9 cellular contexts compared by ENCODE assay signal in the genomic region with DNA sequence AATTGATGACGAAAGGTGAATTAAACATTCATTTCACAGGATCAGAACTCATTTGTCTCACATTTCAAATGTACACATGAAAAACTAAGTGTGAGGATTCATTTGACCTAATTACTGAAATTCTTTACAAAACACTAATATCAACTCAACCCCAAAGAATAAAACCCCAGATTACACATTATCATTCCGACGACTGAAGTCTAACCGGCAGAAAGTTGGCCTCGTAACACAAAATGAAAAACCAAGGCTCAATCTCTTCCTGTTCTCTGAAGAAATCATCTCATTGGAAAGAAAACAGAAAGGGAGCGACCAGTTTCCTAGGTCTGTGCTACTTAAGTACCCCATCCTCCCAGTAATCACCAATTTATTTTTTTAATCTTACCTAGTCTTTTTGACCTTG. TPM values are rescaled to one million over a fixed set of nuclear protein-coding genes. Genes with fewer than 3 reads are reported as not detected.
DNase-seq lines count a peak whose midpoint lies in the region; ATAC-seq, FAIRE-seq and TF ChIP-seq lines count a peak whose summit lies in the region.
"Had no signal": no experiment of that assay in that cellular context is flagged by ENCODE, and none has a peak within 500 bp of the region (broad histone marks: within the 10 kb centered on the region; RNA-seq: fewer than 3 reads in every experiment).

No MANE protein-coding gene starts in this region.

- no peak overlapping the region for H2BK120ac ChIP-seq in mesendoderm (ENCODE audit: low read depth, low read length)

- peaks cover 17% of the 10 kb centered on the region for H3K4me1 ChIP-seq in HUES48 (ENCODE audit: control insufficient read depth, insufficient read depth, low read length)
- H3K4me1 ChIP-seq in astrocyte (ENCODE audit: insufficient read depth, low read length), result peaks cover 7% of the 10 kb centered on the region
- H3K4me1 ChIP-seq in mesendoderm (ENCODE audit: control insufficient read depth, low read depth, low read length), result peaks cover 2% of the 10 kb centered on the region

- H3K27ac ChIP-seq in HUES48 (ENCODE audit: low read depth, low read length), result peak overlapping the region; percentile 72
- peak overlapping the region; percentile 77 for H3K27ac ChIP-seq in astrocyte (ENCODE audit: low read depth, low read length)
- no peak overlapping the region for H3K27ac ChIP-seq in mesendoderm (ENCODE audit: low read depth, low read length)

- peaks cover 16% of the 10 kb centered on the region for H3K4me1 Mint-ChIP-seq in astrocyte (ENCODE audit: low read depth, unreplicated experiment)

- POLR2A ChIA-PET in BJ (lab: Charles Lee), result no interaction called here

- H4K20me1 ChIP-seq in astrocyte (ENCODE audit: insufficient read depth, low read length), result peaks cover 54% of the 10 kb centered on the region

- no CpG with 5 or more reads among the region's 6 CpGs for WGBS in mesendoderm (ENCODE audit: extremely low coverage, insufficient coverage, low lambda C conversion rate)

- no peak overlapping the region for H2AFZ ChIP-seq in astrocyte (ENCODE audit: low read depth, low read length)

- no peak overlapping the region for H2BK15ac ChIP-seq in mesendoderm (replicated peaks; ENCODE audit: low read depth)

- intact Hi-C loops in posterior cingulate gyrus (cut with DNase I), result no loop called here

- TF ChIP-seq CTCF in BJ (IDR thresholded peaks at IDR 0.05; ENCODE audit: insufficient read depth, low read depth, low read length) (no peak), astrocyte (IDR thresholded peaks at IDR 0.05; ENCODE audit: insufficient read depth, low read depth, low read length) (no peak)

- H3K9ac ChIP-seq in HUES48 (ENCODE audit: low read depth, low read length), result peak overlapping the region; percentile 76
- H3K9ac ChIP-seq in astrocyte (ENCODE audit: low read length), result peak overlapping the region; percentile 96
- H3K9ac ChIP-seq in mesendoderm (ENCODE audit: low read length), result peak overlapping the region; percentile 92

- peak overlapping the region; percentile 100 for H3K56ac ChIP-seq in mesendoderm (ENCODE audit: low read length)

- H3K27me3 ChIP-seq in BJ (ENCODE audit: control insufficient read depth, insufficient read depth, low read length) (no peaks in the 10 kb centered on the region), HUES48 (ENCODE audit: control insufficient read depth, insufficient read depth, low read length) (no peaks in the 10 kb centered on the region), astrocyte (ENCODE audit: insufficient read depth, low read length) (no peaks in the 10 kb centered on the region), mesendoderm (ENCODE audit: insufficient read depth, low read length, poor library complexity) (no peaks in the 10 kb centered on the region)

- CTCF ChIA-PET in BJ (lab: Yijun Ruan, JAX), result interaction anchor here (1.0 kb wide), 1 partner anchor 31 kb away, joined by 4 read pairs; no protein-coding TSS in a partner anchor

- H3K4me2 ChIP-seq in astrocyte (ENCODE audit: low read length) (peak overlapping the region; percentile 92), mesendoderm (ENCODE audit: low read length) (peak overlapping the region; percentile 93)

- H3K36me3 ChIP-seq in BJ (ENCODE audit: control insufficient read depth, insufficient read depth, low read length), result peaks cover 2% of the 10 kb centered on the region; the same call in 1 of the 2 replicates
- peaks cover 22% of the 10 kb centered on the region for H3K36me3 ChIP-seq in HUES48 (ENCODE audit: control insufficient read depth, insufficient read depth, low read length)
- peaks cover 11% of the 10 kb centered on the region for H3K36me3 ChIP-seq in astrocyte (ENCODE audit: insufficient read depth, low read length)
- H3K36me3 ChIP-seq in mesendoderm (ENCODE audit: control insufficient read depth, insufficient read depth, low read length), result peaks cover 3% of the 10 kb centered on the region

- no peaks in the 10 kb centered on the region for H3K9me3 ChIP-seq in HUES48 (ENCODE audit: control insufficient read depth, insufficient read depth, low read length)
- no peaks in the 10 kb centered on the region for H3K9me3 ChIP-seq in astrocyte (ENCODE audit: insufficient read depth, low read depth, low read length)

- no peaks in the 10 kb centered on the region for H3K27me3 Mint-ChIP-seq in astrocyte (ENCODE audit: low read depth, unreplicated experiment)

- FAIRE-seq in astrocyte (lab: Jason Lieb, UNC), result no peak

- peak overlapping the region; percentile 95 for H3K4me3 Mint-ChIP-seq in astrocyte (ENCODE audit: unreplicated experiment)

- H3K79me1 ChIP-seq in mesendoderm (ENCODE audit: low read length), result no peaks in the 10 kb centered on the region

- no peak overlapping the region for H4K5ac ChIP-seq in mesendoderm (ENCODE audit: low read length)

- H3K36me3 Mint-ChIP-seq in astrocyte (ENCODE audit: low read depth, unreplicated experiment), result no peaks in the 10 kb centered on the region

- peak overlapping the region; percentile 84 for H3K27ac Mint-ChIP-seq in astrocyte (ENCODE audit: unreplicated experiment)

- H3K18ac ChIP-seq in mesendoderm (ENCODE audit: low read length), result peak overlapping the region; percentile 53

- H3K79me2 ChIP-seq in astrocyte (ENCODE audit: insufficient read depth, low read length) (peaks cover 72% of the 10 kb centered on the region), mesendoderm (ENCODE audit: control insufficient read depth, insufficient read depth, low read length) (peaks cover 60% of the 10 kb centered on the region)

- no peak overlapping the region for H4K8ac ChIP-seq in mesendoderm (ENCODE audit: low read depth, low read length)

- no peak overlapping the region for H2BK5ac ChIP-seq in mesendoderm (ENCODE audit: low read length)

- H3K23ac ChIP-seq in mesendoderm (ENCODE audit: low read length), result peak overlapping the region; percentile 90

- H3K4me3 ChIP-seq in BJ (ENCODE audit: low read depth, low read length) (peak overlapping the region; percentile 68), HUES48 (ENCODE audit: low read depth, low read length) (peak overlapping the region; percentile 73), astrocyte (ENCODE audit: insufficient read depth, low read depth, low read length) (peak overlapping the region; percentile 89), mesendoderm (ENCODE audit: low read length) (peak overlapping the region; percentile 97)

- H3K4ac ChIP-seq in mesendoderm (ENCODE audit: low read depth, low read length), result no peak overlapping the region

- no peak overlapping the region for H2AK5ac ChIP-seq in mesendoderm (ENCODE audit: low read length)

- H3K9me3 Mint-ChIP-seq in astrocyte (ENCODE audit: unreplicated experiment), result no peaks in the 10 kb centered on the region

- ATAC-seq in HG03159 (IDR thresholded peaks at IDR 0.05; ENCODE audit: unreplicated experiment), result no peak

- no peak for DNase-seq in BJ (ENCODE audit: low read depth)
- no peak for DNase-seq in astrocyte (ENCODE audit: low read depth)
- no peak for DNase-seq in mesendoderm
- DNase-seq in posterior cingulate gyrus, result no peak
- DNase-seq in cerebellar cortex (ENCODE audit: low spot score), result no peak
- DNase-seq in NOMO-1 treated with dmso at 0.1 percent for 144 hours (lab: John Stamatoyannopoulos, UW; ENCODE audit: unreplicated experiment), result no peak
- DNase-seq: activated gamma-delta T cell treated with Interleukin-2 at 50 U/mL for 16 hours had no signal

RNA-seq across cellular contexts. Expression of a gene that starts 1.8 kb away (rescaled TPM):
- 65.5 and 111 TPM in 2 replicates for polyA plus RNA-seq in BJ (2011; rRNA removed)
- polyA minus RNA-seq in BJ (2011; rRNA and poly(A)+ RNA removed), result 24.1 and 24.5 TPM in 2 replicates
- total RNA-seq in astrocyte, result 232 and 282 TPM in 2 replicates
- 721 TPM for polyA plus RNA-seq in mesendoderm (2013, experiment 1 of 2)
- polyA plus RNA-seq in mesendoderm (2013, experiment 2 of 2), result 717 TPM

RNA-seq across cellular contexts. Expression of a gene that starts 21.0 kb away (rescaled TPM):
- 38.3 and 61.8 TPM in 2 replicates for polyA plus RNA-seq in BJ (2011; rRNA removed)
- polyA minus RNA-seq in BJ (2011; rRNA and poly(A)+ RNA removed), result 13.7 and 21.7 TPM in 2 replicates
- 23.7 and 29.5 TPM in 2 replicates for total RNA-seq in astrocyte
- 52.7 TPM for polyA plus RNA-seq in mesendoderm (2013, experiment 1 of 2)
- polyA plus RNA-seq in mesendoderm (2013, experiment 2 of 2), result 50.6 TPM

RNA-seq across cellular contexts. Expression of a gene that starts 30.2 kb away (rescaled TPM):
- 131 and 304 TPM in 2 replicates for polyA plus RNA-seq in BJ (2011; rRNA removed)
- polyA minus RNA-seq in BJ (2011; rRNA and poly(A)+ RNA removed), result 76.9 and 95.8 TPM in 2 replicates
- 413 and 449 TPM in 2 replicates for total RNA-seq in astrocyte
- 314 TPM for polyA plus RNA-seq in mesendoderm (2013, experiment 1 of 2)
- polyA plus RNA-seq in mesendoderm (2013, experiment 2 of 2), result 310 TPM

RNA-seq across cellular contexts. Expression of a gene that starts 42.8 kb away (rescaled TPM):
- 5.7 and 6.9 TPM in 2 replicates for polyA plus RNA-seq in BJ (2011; rRNA removed)
- 7.5 and 7.8 TPM in 2 replicates for polyA minus RNA-seq in BJ (2011; rRNA and poly(A)+ RNA removed)
- total RNA-seq in astrocyte, result 11.5 and 11.9 TPM in 2 replicates
- 14.7 TPM for polyA plus RNA-seq in mesendoderm (2013, experiment 1 of 2)
- polyA plus RNA-seq in mesendoderm (2013, experiment 2 of 2), result 14.5 TPM

RNA-seq across cellular contexts. Expression of a gene that starts 53.0 kb away (rescaled TPM):
- polyA plus RNA-seq in BJ (2011; rRNA removed), result 45.4 and 74.1 TPM in 2 replicates
- 30.2 and 48.9 TPM in 2 replicates for polyA minus RNA-seq in BJ (2011; rRNA and poly(A)+ RNA removed)
- total RNA-seq in astrocyte, result 37.3 and 44.3 TPM in 2 replicates
- 61.3 TPM for polyA plus RNA-seq in mesendoderm (2013, experiment 1 of 2)
- polyA plus RNA-seq in mesendoderm (2013, experiment 2 of 2), result 63.1 TPM
